8 cellular contexts compared by ENCODE assay signal in the genomic region with DNA sequence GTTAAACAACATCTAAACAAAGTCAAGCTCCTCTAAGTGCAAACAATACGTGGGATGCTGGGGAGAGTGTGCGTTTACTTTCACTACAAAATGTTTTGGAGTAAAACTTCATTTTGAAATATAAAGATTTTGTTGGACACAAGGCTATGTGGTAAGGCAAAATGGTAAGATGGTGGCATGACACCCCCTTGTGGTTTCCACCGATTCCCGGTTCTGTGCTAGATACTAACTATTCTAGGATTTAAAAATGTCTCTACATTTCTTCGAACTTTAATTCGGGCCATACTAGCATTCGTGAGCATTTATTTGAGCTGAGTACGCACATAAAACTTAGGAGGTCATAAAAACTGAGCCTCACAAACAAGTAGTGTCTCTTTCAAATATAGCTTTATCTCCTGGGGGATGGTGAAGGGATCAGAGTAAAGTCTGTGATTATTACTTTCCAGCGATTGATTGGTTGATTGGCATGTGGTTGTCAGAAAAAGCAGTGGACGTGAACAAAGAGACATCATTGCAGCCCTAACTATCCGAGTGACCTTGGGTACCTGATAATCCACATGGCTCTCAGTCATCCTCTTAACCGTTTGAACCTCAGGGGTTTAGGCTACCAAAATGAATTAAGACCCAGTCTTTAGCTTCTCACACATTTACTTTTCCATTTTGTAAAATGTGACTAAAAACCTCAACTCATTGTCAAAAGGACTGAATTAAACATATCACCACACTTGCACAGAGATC. TPM values are rescaled to one million over a fixed set of nuclear protein-coding genes. Genes with fewer than 3 reads are reported as not detected.
A peak's percentile ranks its signal among the peaks of the same experiment; 100 is the strongest.
DNase-seq lines count a peak whose midpoint lies in the region; ATAC-seq lines count a peak whose summit lies in the region.

No MANE protein-coding gene starts in this region.

- peak; percentile 8 for DNase-seq in stimulated activated CD4-positive, alpha-beta T cell treated with anti-CD3 and anti-CD28 coated beads, Interleukin-4, amount 100 ng/mL, for 24 hours
- no peak for DNase-seq in stimulated activated CD4-positive, alpha-beta T cell treated with anti-CD3 and anti-CD28 coated beads, Interleukin-4, amount 100 ng/mL, for 1 hour
- DNase-seq in NCI-H1105 treated with DMSO at 0.1 percent for 48 hours (lab: John Stamatoyannopoulos, UW) (peak; percentile 36), globus pallidus (ENCODE audit: low spot score) (peak; percentile 56), sciatic nerve (ENCODE audit: low spot score) (no peak)
- peak; percentile 47 for DNase-seq in activated CD4-positive, alpha-beta memory T cell treated with anti-CD3 and anti-CD28 coated beads for 36 hours

- POLR2A ChIA-PET in activated CD4-positive, alpha-beta memory T cell treated with anti-CD3 and anti-CD28 coated beads for 36 hours (lab: Charles Lee), result interaction anchor here (1.0 kb wide), 1 partner anchor 155 kb away, joined by 3 read pairs; no protein-coding TSS in a partner anchor

- CTCF ChIA-PET in activated CD4-positive, alpha-beta memory T cell treated with anti-CD3 and anti-CD28 coated beads for 36 hours (lab: Charles Lee), result interaction anchor here (0.6 to 2.3 kb wide), 14 partner anchors 9 to 306 kb away, joined by 3 to 24 read pairs (median 4); partner anchors contain the start of genes PIK3CA and ZMAT3

- peak overlapping the region; percentile 77 for H3K4me3 Mint-ChIP-seq in activated CD4-positive, alpha-beta memory T cell treated with anti-CD3 and anti-CD28 coated beads for 36 hours

- no peaks in the 10 kb centered on the region for H3K9me3 Mint-ChIP-seq in activated CD4-positive, alpha-beta memory T cell treated with anti-CD3 and anti-CD28 coated beads for 36 hours

- H3K4me1 Mint-ChIP-seq in activated CD4-positive, alpha-beta memory T cell treated with anti-CD3 and anti-CD28 coated beads for 36 hours (ENCODE audit: low read depth), result peaks cover 28% of the 10 kb centered on the region

- no peaks in the 10 kb centered on the region for H3K27me3 Mint-ChIP-seq in activated CD4-positive, alpha-beta memory T cell treated with anti-CD3 and anti-CD28 coated beads for 36 hours

- H3K27ac Mint-ChIP-seq in activated CD4-positive, alpha-beta memory T cell treated with anti-CD3 and anti-CD28 coated beads for 36 hours, result peak overlapping the region; percentile 65

- intact Hi-C loops in activated CD4-positive, alpha-beta memory T cell treated with anti-CD3 and anti-CD28 coated beads for 36 hours (cut with micrococcal nuclease), result loop anchor here (1.0 to 5.0 kb wide), 4 partner anchors 59 to 251 kb away; partner anchors contain the start of gene ZMAT3
- intact Hi-C loops in sciatic nerve (cut with DNase I), result no loop called here

- H3K36me3 Mint-ChIP-seq in activated CD4-positive, alpha-beta memory T cell treated with anti-CD3 and anti-CD28 coated beads for 36 hours, result peaks cover 11% of the 10 kb centered on the region

- ATAC-seq in sciatic nerve (peak; percentile 64), HG03139 (IDR thresholded peaks at IDR 0.05; ENCODE audit: unreplicated experiment) (no peak)
- ATAC-seq in activated CD4-positive, CD25-positive, alpha-beta regulatory T cell treated with anti-CD3 and anti-CD28 coated beads, Interleukin-2, amount 50 U/mL, for 24 hours, result no peak

RNA-seq across cellular contexts. Expression of gene ZNF639, which starts 1.1 kb away (rescaled TPM):
- total RNA-seq in activated CD4-positive, alpha-beta memory T cell treated with anti-CD3 and anti-CD28 coated beads for 36 hours, result 10 to 100 TPM; 23.5 to 25.0 TPM
- 32.3 TPM for total RNA-seq in sciatic nerve

RNA-seq across cellular contexts. Expression of gene MFN1, which starts 25.8 kb away (rescaled TPM):
- 10 to 100 TPM; 31.1 to 31.3 TPM for total RNA-seq in activated CD4-positive, alpha-beta memory T cell treated with anti-CD3 and anti-CD28 coated beads for 36 hours
- total RNA-seq in sciatic nerve, result 61.2 TPM

Comparison
In these comparisons a context has a peak if more than half of its experiments do, and no peak if none do; other contexts are left out.
1. DNase-seq: peak in stimulated activated CD4-positive, alpha-beta T cell treated with anti-CD3 and anti-CD28 coated beads, Interleukin-4, amount 100 ng/mL, for 24 hours (single experiment), NCI-H1105 treated with DMSO at 0.1 percent for 48 hours (single experiment), activated CD4-positive, alpha-beta memory T cell treated with anti-CD3 and anti-CD28 coated beads for 36 hours (single experiment) and globus pallidus (single experiment); none in stimulated activated CD4-positive, alpha-beta T cell treated with anti-CD3 and anti-CD28 coated beads, Interleukin-4, amount 100 ng/mL, for 1 hour (single experiment) and sciatic nerve (single experiment).